ENCODE assay signal across 23 cellular contexts in genomic region chr2:126513033-126513432, GRCh38.
DNase-seq lines count a peak whose midpoint lies in the region; ATAC-seq and TF ChIP-seq lines count a peak whose summit lies in the region.
"Had no signal": no experiment of that assay in that cellular context is flagged by ENCODE, and none has a peak within 500 bp of the region (broad histone marks: within the 10 kb centered on the region; RNA-seq: fewer than 3 reads in every experiment).

No MANE protein-coding gene starts in this region.

- H3K4me3 ChIP-seq in breast epithelium: no peak overlapping the region
- H3K4me3 ChIP-seq in RWPE2 (ENCODE audit: severe bottlenecking): no peak overlapping the region
- H3K4me3 ChIP-seq: uterus had no signal

- H3K4me1 ChIP-seq in breast epithelium (no peaks in the 10 kb centered on the region), RWPE2 (ENCODE audit: insufficient read depth, poor library complexity, severe bottlenecking) (no peaks in the 10 kb centered on the region)
- H3K4me1 ChIP-seq: BE2C, Caco-2, uterus had no signal

- intact Hi-C loops in MCF 10A (cut with micrococcal nuclease) (no loop called here), breast epithelium (cut with DNase I; ENCODE audit: low total_unique reads) (no loop called here)

- no peak overlapping the region for H3K4me3 Mint-ChIP-seq in MCF 10A (ENCODE audit: unreplicated experiment)
- H3K4me3 Mint-ChIP-seq in stimulated activated memory B cell treated with anti-CD40 and anti-IgM and Interleukin-4, amounts not matched to agents 10 μg/mL and 1 μg/mL and 100 μg/mL, for 72 hours: no peak overlapping the region
- no peak overlapping the region for H3K4me3 Mint-ChIP-seq in activated T-cell treated with anti-CD3 and anti-CD28 coated beads, Interleukin-2, amount 50 U/mL, for 24 hours
- H3K4me3 Mint-ChIP-seq: activated naive CD8-positive, alpha-beta T cell; endodermal cell had no signal

- DNase-seq in MCF 10A (ENCODE audit: unreplicated experiment) (peak; percentile 85), breast epithelium (ENCODE audit: low spot score in 2 of 2) (no peak), RWPE2 (ENCODE audit: low spot score) (no peak), islet precursor cell (peak; percentile 95), DMS53 (lab: John Stamatoyannopoulos, UW) (no peak)
- DNase-seq in activated T-cell treated with anti-CD3 and anti-CD28 coated beads, Interleukin-2, amount 50 U/mL, for 24 hours: no peak
- DNase-seq: activated CD4-positive, alpha-beta T cell treated with anti-CD3 and anti-CD28 coated beads for 4 hours; BE2C; Caco-2; endodermal cell; GOT3; Kasumi-1; NCI-H1105; NCI-H524 treated with DMSO at 0.1 percent for 48 hours; Right ventricle myocardium superior; stimulated activated CD4-positive, alpha-beta T cell treated with anti-CD3 and anti-CD28 coated beads, Interleukin-4, amount 100 ng/mL, for 1 hour; SW 1271; uterus had no signal

- H3K36me3 Mint-ChIP-seq in MCF 10A (ENCODE audit: insufficient read depth, unreplicated experiment): no peaks in the 10 kb centered on the region
- H3K36me3 Mint-ChIP-seq in stimulated activated memory B cell treated with anti-CD40 and anti-IgM and Interleukin-4, amounts not matched to agents 10 μg/mL and 1 μg/mL and 100 μg/mL, for 72 hours: no peaks in the 10 kb centered on the region
- H3K36me3 Mint-ChIP-seq in activated T-cell treated with anti-CD3 and anti-CD28 coated beads, Interleukin-2, amount 50 U/mL, for 24 hours (ENCODE audit: low read depth): no peaks in the 10 kb centered on the region
- H3K36me3 Mint-ChIP-seq: activated naive CD8-positive, alpha-beta T cell had no signal

- TF ChIP-seq CTCF in MCF 10A (IDR thresholded peaks at IDR 0.05; ENCODE audit: unreplicated experiment) (no peak), breast epithelium (IDR thresholded peaks at IDR 0.05) (no peak), RWPE2 (IDR thresholded peaks at IDR 0.05; ENCODE audit: poor library complexity, severe bottlenecking) (no peak)

- no peak overlapping the region for H3K27ac ChIP-seq in breast epithelium
- no peak overlapping the region for H3K27ac ChIP-seq in RWPE2 (ENCODE audit: poor library complexity, severe bottlenecking)
- H3K27ac ChIP-seq: 22Rv1, neutrophil, uterus had no signal

- BruUV-seq in MCF 10A (replicated peaks; lab: Mats Ljungman, UMichigan): no TSS peak

- no peak overlapping the region for H3K27ac Mint-ChIP-seq in MCF 10A (ENCODE audit: low read depth, unreplicated experiment)
- H3K27ac Mint-ChIP-seq in stimulated activated memory B cell treated with anti-CD40 and anti-IgM and Interleukin-4, amounts not matched to agents 10 μg/mL and 1 μg/mL and 100 μg/mL, for 72 hours: no peak overlapping the region
- H3K27ac Mint-ChIP-seq in activated T-cell treated with anti-CD3 and anti-CD28 coated beads, Interleukin-2, amount 50 U/mL, for 24 hours: no peak overlapping the region
- H3K27ac Mint-ChIP-seq: activated naive CD8-positive, alpha-beta T cell; endodermal cell had no signal

- POLR2A ChIA-PET in MCF 10A (lab: Yijun Ruan, JAX): interaction anchor here (1.2 kb wide), 1 partner anchor 23 kb away, joined by 3 read pairs; no protein-coding TSS in a partner anchor

- H3K27me3 ChIP-seq in breast epithelium (no peaks in the 10 kb centered on the region), RWPE2 (ENCODE audit: insufficient read depth, poor library complexity, severe bottlenecking) (no peaks in the 10 kb centered on the region)
- H3K27me3 ChIP-seq: BE2C, neutrophil, uterus had no signal

- no peaks in the 10 kb centered on the region for H3K27me3 Mint-ChIP-seq in MCF 10A (ENCODE audit: insufficient read depth, unreplicated experiment)
- H3K27me3 Mint-ChIP-seq in stimulated activated memory B cell treated with anti-CD40 and anti-IgM and Interleukin-4, amounts not matched to agents 10 μg/mL and 1 μg/mL and 100 μg/mL, for 72 hours: no peaks in the 10 kb centered on the region
- H3K27me3 Mint-ChIP-seq in activated T-cell treated with anti-CD3 and anti-CD28 coated beads, Interleukin-2, amount 50 U/mL, for 24 hours: peaks cover 3% of the 10 kb centered on the region

- H3K36me3 ChIP-seq in breast epithelium (no peaks in the 10 kb centered on the region), RWPE2 (ENCODE audit: low read depth) (no peaks in the 10 kb centered on the region)
- H3K36me3 ChIP-seq: BE2C, neutrophil, uterus had no signal

- CTCF ChIA-PET in MCF 10A (lab: Yijun Ruan, JAX): no interaction called here

- ATAC-seq in RWPE2 (ENCODE audit: low read depth) (peak; percentile 89), GM21528 (IDR thresholded peaks at IDR 0.05; ENCODE audit: low FRiP score, unreplicated experiment) (no peak)
- peak; percentile 21 for ATAC-seq in stimulated activated memory B cell treated with anti-CD40 and anti-IgM and Interleukin-4, amounts not matched to agents 10 μg/mL and 1 μg/mL and 100 μg/mL, for 72 hours

- H3K9me3 ChIP-seq in breast epithelium (no peaks in the 10 kb centered on the region), RWPE2 (ENCODE audit: severe bottlenecking) (no peaks in the 10 kb centered on the region)
- H3K9me3 ChIP-seq: BE2C, Caco-2, neutrophil, uterus had no signal

- TF ChIP-seq POLR2A in breast epithelium (IDR thresholded peaks at IDR 0.05): no peak

- no peaks in the 10 kb centered on the region for H3K9me3 Mint-ChIP-seq in MCF 10A (ENCODE audit: unreplicated experiment)
- H3K9me3 Mint-ChIP-seq in stimulated activated memory B cell treated with anti-CD40 and anti-IgM and Interleukin-4, amounts not matched to agents 10 μg/mL and 1 μg/mL and 100 μg/mL, for 72 hours: no peaks in the 10 kb centered on the region
- H3K9me3 Mint-ChIP-seq in activated T-cell treated with anti-CD3 and anti-CD28 coated beads, Interleukin-2, amount 50 U/mL, for 24 hours: no peaks in the 10 kb centered on the region

- H3K4me1 Mint-ChIP-seq in MCF 10A (ENCODE audit: insufficient read depth, unreplicated experiment): no peaks in the 10 kb centered on the region
- no peaks in the 10 kb centered on the region for H3K4me1 Mint-ChIP-seq in stimulated activated memory B cell treated with anti-CD40 and anti-IgM and Interleukin-4, amounts not matched to agents 10 μg/mL and 1 μg/mL and 100 μg/mL, for 72 hours
- H3K4me1 Mint-ChIP-seq in activated T-cell treated with anti-CD3 and anti-CD28 coated beads, Interleukin-2, amount 50 U/mL, for 24 hours (ENCODE audit: low read depth): no peaks in the 10 kb centered on the region
- H3K4me1 Mint-ChIP-seq: endodermal cell had no signal

Comparison
In these comparisons a context has a peak if more than half of its experiments do, and no peak if none do; other contexts are left out.
1. DNase-seq: peak in MCF 10A (single experiment) and islet precursor cell (single experiment); none in breast epithelium (0 of 2), RWPE2 (single experiment), DMS53 (single experiment) and activated T-cell treated with anti-CD3 and anti-CD28 coated beads, Interleukin-2, amount 50 U/mL, for 24 hours (single experiment).